14 cellular contexts compared by ENCODE assay signal in the genomic region with DNA sequence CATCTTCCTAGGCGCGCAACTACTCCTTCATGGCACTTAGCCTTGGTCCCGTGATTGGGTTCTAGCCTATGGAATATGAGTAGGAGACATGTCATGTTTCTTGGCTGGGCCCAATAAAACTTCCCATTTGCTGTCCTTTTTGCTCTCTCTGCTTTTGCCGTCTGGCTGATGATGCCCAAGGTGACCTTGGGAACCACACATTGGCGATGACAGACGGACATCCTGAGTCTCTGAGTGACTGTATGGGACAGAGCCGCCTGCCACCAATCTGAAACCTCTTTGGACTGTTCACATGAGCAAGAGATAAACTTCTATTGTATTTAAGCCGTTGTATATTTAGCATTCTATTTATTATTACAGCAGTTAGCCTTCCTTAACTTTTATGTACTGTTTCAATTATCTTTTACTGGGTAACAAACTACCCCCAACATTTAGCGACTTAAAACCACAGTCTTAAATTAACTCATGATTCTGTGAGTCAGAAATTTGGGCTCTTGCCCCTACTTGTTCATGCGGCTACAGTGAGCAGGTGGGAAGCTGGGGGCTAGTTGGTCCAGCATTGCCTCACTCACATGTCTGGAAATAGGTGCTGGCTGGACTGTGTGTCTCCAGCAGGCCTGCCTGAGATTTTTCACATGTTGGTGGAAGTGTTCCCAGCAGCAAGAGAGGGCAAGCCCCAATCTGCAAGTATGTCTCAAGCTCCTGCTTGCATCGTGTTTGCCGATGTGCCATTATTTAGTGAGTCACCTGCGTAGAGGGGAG.
DNase-seq lines count a peak whose midpoint lies in the region; TF ChIP-seq lines count a peak whose summit lies in the region.
"Had no signal": no experiment of that assay in that cellular context is flagged by ENCODE, and none has a peak within 500 bp of the region (broad histone marks: within the 10 kb centered on the region; RNA-seq: fewer than 3 reads in every experiment).

No MANE protein-coding gene starts in this region.

- no peak for TF ChIP-seq CTCF in fibroblast of mammary gland (conservative IDR thresholded peaks at IDR 0.05; ENCODE audit: control insufficient read depth, insufficient read depth, low read depth, low read length)
- TF ChIP-seq CTCF in spleen (IDR thresholded peaks at IDR 0.05 in 8 of 11, conservative IDR thresholded peaks at IDR 0.05 in 3 of 11), result no peak

- H3K23ac ChIP-seq in mesendoderm (ENCODE audit: low read length), result no peak overlapping the region

- H3K9me3 ChIP-seq in SJCRH30 (replicated peaks) (no peaks in the 10 kb centered on the region), spleen (no peaks in the 10 kb centered on the region)

- H3K4me1 ChIP-seq in SJCRH30 (peaks cover 7% of the 10 kb centered on the region; the same call in 1 of the 2 replicates), spleen (peaks cover 0 to 13% (median 7%) of the 10 kb centered on the region in 6 donors), mesendoderm (ENCODE audit: control insufficient read depth, low read depth, low read length) (no peaks in the 10 kb centered on the region)

- H3K27ac ChIP-seq in SJCRH30, result no peak overlapping the region; the same call in 1 of the 2 replicates
- H3K27ac ChIP-seq in spleen, result no peak overlapping the region
- no peak overlapping the region for H3K27ac ChIP-seq in mesendoderm (ENCODE audit: low read depth, low read length)
- H3K27ac ChIP-seq: coronary artery had no signal

- H3K27me3 ChIP-seq in SJCRH30 (no peaks in the 10 kb centered on the region), spleen (replicated peaks in 1 of 7) (no peaks in the 10 kb centered on the region), mesendoderm (ENCODE audit: insufficient read depth, low read length, poor library complexity) (no peaks in the 10 kb centered on the region)

- H3K36me3 ChIP-seq in SJCRH30 (peaks cover 6% of the 10 kb centered on the region), spleen (peaks cover 0 to 32% (median 10%) of the 10 kb centered on the region in 6 donors), mesendoderm (ENCODE audit: control insufficient read depth, insufficient read depth, low read length) (no peaks in the 10 kb centered on the region)

- H4K8ac ChIP-seq in mesendoderm (ENCODE audit: low read depth, low read length), result no peak overlapping the region

- DNase-seq in M059J (ENCODE audit: low read depth) (peak; percentile 49), SJCRH30 (peak; percentile 45 to 53), fibroblast of mammary gland (ENCODE audit: low read depth) (peak; percentile 52), skeletal muscle cell (ENCODE audit: low read depth) (peak; percentile 9), spleen (no peak), mesendoderm (no peak), LoVo (ENCODE audit: low spot score) (no peak)
- DNase-seq: activated CD4-positive, alpha-beta T cell treated with anti-CD3 and anti-CD28 coated beads for 4 hours; activated CD8-positive, alpha-beta memory T cell treated with anti-CD3 and anti-CD28 coated beads, Interleukin-2, amount 50 U/mL, for 4 hours; anterior cingulate cortex; NCI-H187 treated with DMSO at 0.1 percent for 48 hours; nephron progenitor cell; T-helper 9 cell had no signal

- 89 to 94% (median 92%) methylated on average over 13 of the region's 13 CpGs for WGBS in spleen, 5 donors
- no CpG with 5 or more reads among the region's 13 CpGs for WGBS in mesendoderm (ENCODE audit: extremely low coverage, insufficient coverage, low lambda C conversion rate)

- H3K79me1 ChIP-seq in mesendoderm (ENCODE audit: low read length), result no peaks in the 10 kb centered on the region

- H3K4ac ChIP-seq in mesendoderm (ENCODE audit: low read depth, low read length), result no peak overlapping the region

- no peak overlapping the region for H3K56ac ChIP-seq in mesendoderm (ENCODE audit: low read length)

- H3K18ac ChIP-seq in mesendoderm (ENCODE audit: low read length), result no peak overlapping the region

- no peak overlapping the region for H2BK5ac ChIP-seq in mesendoderm (ENCODE audit: low read length)

- H3K4me3 ChIP-seq in SJCRH30, result no peak overlapping the region
- H3K4me3 ChIP-seq in fibroblast of mammary gland (ENCODE audit: control insufficient read depth, low read depth, low read length), result no peak overlapping the region
- no peak overlapping the region for H3K4me3 ChIP-seq in skeletal muscle cell (ENCODE audit: low read depth, low read length)
- H3K4me3 ChIP-seq in spleen, result no peak overlapping the region
- no peak overlapping the region for H3K4me3 ChIP-seq in mesendoderm (ENCODE audit: low read length)
- H3K4me3 ChIP-seq: coronary artery had no signal

- no peak for TF ChIP-seq POLR2A in spleen (IDR thresholded peaks at IDR 0.05)

- H4K5ac ChIP-seq in mesendoderm (ENCODE audit: low read length), result no peak overlapping the region

- H3K79me2 ChIP-seq in mesendoderm (ENCODE audit: control insufficient read depth, insufficient read depth, low read length), result no peaks in the 10 kb centered on the region

- no peak overlapping the region for H3K4me2 ChIP-seq in mesendoderm (ENCODE audit: low read length)

- H3K9ac ChIP-seq in mesendoderm (ENCODE audit: low read length), result no peak overlapping the region

- no peak overlapping the region for H2BK120ac ChIP-seq in mesendoderm (ENCODE audit: low read depth, low read length)

- intact Hi-C loops in spleen (cut with DNase I; ENCODE audit: low total_unique reads), result no loop called here

- no peak overlapping the region for H2BK15ac ChIP-seq in mesendoderm (replicated peaks; ENCODE audit: low read depth)

- H2AK5ac ChIP-seq in mesendoderm (ENCODE audit: low read length), result no peak overlapping the region

Comparison
In these comparisons a context has a peak if more than half of its experiments do, and no peak if none do; other contexts are left out.
1. DNase-seq: peak in M059J (single experiment), SJCRH30 (2 of 2), fibroblast of mammary gland (single experiment) and skeletal muscle cell (single experiment); none in spleen (single experiment), mesendoderm (single experiment) and LoVo (single experiment).